11 cellular contexts compared by ENCODE assay signal in genomic region chr19:12603714-12604113, GRCh38. TPM values are rescaled to one million over a fixed set of nuclear protein-coding genes. Genes with fewer than 3 reads are reported as not detected.
A peak's percentile ranks its signal among the peaks of the same experiment; 100 is the strongest.
DNase-seq lines count a peak whose midpoint lies in the region; ATAC-seq and TF ChIP-seq lines count a peak whose summit lies in the region.
"Had no signal": no experiment of that assay in that cellular context is flagged by ENCODE, and none has a peak within 500 bp of the region (broad histone marks: within the 10 kb centered on the region; RNA-seq: fewer than 3 reads in every experiment).

No MANE protein-coding gene starts in this region.

- H3K9ac ChIP-seq in H9 (ENCODE audit: extremely low read depth, insufficient read length, low read length), result no peak overlapping the region

- H3K4me1 Mint-ChIP-seq in activated naive CD8-positive, alpha-beta T cell treated with anti-CD3 and anti-CD28 coated beads, Interleukin-2, amount 50 U/mL, for 24 hours, result peaks cover 27% of the 10 kb centered on the region
- H3K4me1 Mint-ChIP-seq in stimulated activated naive CD8-positive, alpha-beta T cell treated with anti-CD3 and anti-CD28 coated beads, Interleukin-15, Interleukin-2, amounts not matched to agents 100 ng/mL and 50 ng/mL, for 24 hours (ENCODE audit: low read depth), result peaks cover 21% of the 10 kb centered on the region
- no peaks in the 10 kb centered on the region for H3K4me1 Mint-ChIP-seq in H9

- no peak overlapping the region for H3K18ac ChIP-seq in H9 (ENCODE audit: insufficient read length, low read depth, low read length)

- no peak overlapping the region for H2BK5ac ChIP-seq in H9 (ENCODE audit: insufficient read length, low read length)

- peak; percentile 99 for ATAC-seq in activated naive CD8-positive, alpha-beta T cell treated with anti-CD3 and anti-CD28 coated beads, Interleukin-2, amount 50 U/mL, for 24 hours
- ATAC-seq: A549 had no signal

- H2AK5ac ChIP-seq in H9 (ENCODE audit: insufficient read length, low read length), result no peak overlapping the region

- no peaks in the 10 kb centered on the region for H3K79me2 ChIP-seq in H9 (ENCODE audit: insufficient read depth, low read length)

- H3K9me3 Mint-ChIP-seq in activated naive CD8-positive, alpha-beta T cell treated with anti-CD3 and anti-CD28 coated beads, Interleukin-2, amount 50 U/mL, for 24 hours, result no peaks in the 10 kb centered on the region
- no peaks in the 10 kb centered on the region for H3K9me3 Mint-ChIP-seq in stimulated activated naive CD8-positive, alpha-beta T cell treated with anti-CD3 and anti-CD28 coated beads, Interleukin-15, Interleukin-2, amounts not matched to agents 100 ng/mL and 50 ng/mL, for 24 hours
- no peaks in the 10 kb centered on the region for H3K9me3 Mint-ChIP-seq in H9

- H2BK15ac ChIP-seq in H9 (ENCODE audit: low read depth, low read length), result no peak overlapping the region

- no peak overlapping the region for H4K91ac ChIP-seq in H9 (ENCODE audit: insufficient read length, low read depth, low read length)

- no peak for TF ChIP-seq CTCF in H9 (conservative IDR thresholded peaks at IDR 0.05)

- no peak overlapping the region for H3K4ac ChIP-seq in H9 (ENCODE audit: low read depth, low read length)

- H3K23me2 ChIP-seq in H9 (ENCODE audit: insufficient read length, low read depth, low read length, poor library complexity, severe bottlenecking), result no peaks in the 10 kb centered on the region

- no peak overlapping the region for H3K14ac ChIP-seq in H9 (ENCODE audit: insufficient read depth, low read length)

- no peak overlapping the region for H3K4me3 Mint-ChIP-seq in activated naive CD8-positive, alpha-beta T cell treated with anti-CD3 and anti-CD28 coated beads, Interleukin-2, amount 50 U/mL, for 24 hours
- H3K4me3 Mint-ChIP-seq in stimulated activated naive CD8-positive, alpha-beta T cell treated with anti-CD3 and anti-CD28 coated beads, Interleukin-15, Interleukin-2, amounts not matched to agents 100 ng/mL and 50 ng/mL, for 24 hours, result no peak overlapping the region
- H3K4me3 Mint-ChIP-seq in H9, result no peak overlapping the region

- H3K4me1 ChIP-seq in H9 (ENCODE audit: insufficient read depth, low read length), result no peaks in the 10 kb centered on the region
- H3K4me1 ChIP-seq: A549, SJSA1 had no signal

- H4K20me1 ChIP-seq in H9 (ENCODE audit: control insufficient read depth, insufficient read depth, insufficient read length), result no peaks in the 10 kb centered on the region

- H4K8ac ChIP-seq in H9 (replicated peaks; ENCODE audit: insufficient read length, low read depth, low read length), result no peak overlapping the region

- no CpG with 5 or more reads among the region's 1 CpG for WGBS in H9 (ENCODE audit: extremely low coverage, insufficient read length, low lambda C conversion rate)

- no peaks in the 10 kb centered on the region for H3K9me3 ChIP-seq in H9 (ENCODE audit: control insufficient read depth, low read depth, low read length)
- H3K9me3 ChIP-seq: SJSA1 had no signal

- DNase-seq in activated CD4-positive, alpha-beta T cell treated with anti-CD3 and anti-CD28 coated beads for 24 hours (ENCODE audit: low read depth in 2 of 2), result peak; percentile 23 to 34
- no peak for DNase-seq in activated CD4-positive, alpha-beta T cell treated with anti-CD3 and anti-CD28 coated beads for 1 hour
- peak; percentile 33 for DNase-seq in RPMI7951 (ENCODE audit: low read depth)
- DNase-seq in activated naive CD8-positive, alpha-beta T cell treated with anti-CD3 and anti-CD28 coated beads, Interleukin-2, amount 50 U/mL, for 24 hours, result peak; percentile 63
- DNase-seq in NCI-H524 treated with DMSO at 0.1 percent for 48 hours (lab: John Stamatoyannopoulos, UW), result no peak
- DNase-seq in NCI-H345 treated with DMSO at 0.1 percent for 48 hours (lab: John Stamatoyannopoulos, UW; ENCODE audit: unreplicated experiment), result no peak
- no peak for DNase-seq in H9
- DNase-seq: islet precursor cell had no signal

- peaks cover 2% of the 10 kb centered on the region for H3K79me1 ChIP-seq in H9 (ENCODE audit: insufficient read depth, low read depth, low read length, poor library complexity, severe bottlenecking)

- H2AFZ ChIP-seq in H9 (ENCODE audit: low read length), result no peak overlapping the region

- H3K27me3 Mint-ChIP-seq in activated naive CD8-positive, alpha-beta T cell treated with anti-CD3 and anti-CD28 coated beads, Interleukin-2, amount 50 U/mL, for 24 hours, result no peaks in the 10 kb centered on the region
- no peaks in the 10 kb centered on the region for H3K27me3 Mint-ChIP-seq in stimulated activated naive CD8-positive, alpha-beta T cell treated with anti-CD3 and anti-CD28 coated beads, Interleukin-15, Interleukin-2, amounts not matched to agents 100 ng/mL and 50 ng/mL, for 24 hours
- no peaks in the 10 kb centered on the region for H3K27me3 Mint-ChIP-seq in H9 (ENCODE audit: low read depth)

- H3T11ph ChIP-seq in H9 (ENCODE audit: low read length), result no peak overlapping the region

- peaks cover 9% of the 10 kb centered on the region for H3K36me3 Mint-ChIP-seq in activated naive CD8-positive, alpha-beta T cell treated with anti-CD3 and anti-CD28 coated beads, Interleukin-2, amount 50 U/mL, for 24 hours (ENCODE audit: low read depth)
- H3K36me3 Mint-ChIP-seq in stimulated activated naive CD8-positive, alpha-beta T cell treated with anti-CD3 and anti-CD28 coated beads, Interleukin-15, Interleukin-2, amounts not matched to agents 100 ng/mL and 50 ng/mL, for 24 hours (ENCODE audit: low read depth), result peaks cover 5% of the 10 kb centered on the region
- H3K36me3 Mint-ChIP-seq in H9 (ENCODE audit: insufficient read depth in 1 of 3, low read depth in 3 of 3), result peaks cover 9 to 19% (median 9%) of the 10 kb centered on the region in 3 experiments

- no peak overlapping the region for H2BK120ac ChIP-seq in H9 (ENCODE audit: low read depth, low read length, poor library complexity, severe bottlenecking)

- no peak overlapping the region for H3K23ac ChIP-seq in H9 (ENCODE audit: insufficient read length, low read depth, low read length)

- H2BK20ac ChIP-seq in H9 (ENCODE audit: low read depth, low read length, poor library complexity, severe bottlenecking), result no peak overlapping the region

- no peak overlapping the region for H3K4me2 ChIP-seq in H9 (ENCODE audit: insufficient read depth, insufficient read length, low read length)
- H3K4me2 ChIP-seq: A549 had no signal

- no peak overlapping the region for H3K56ac ChIP-seq in H9 (ENCODE audit: insufficient read length, low read depth, low read length)

- H3K27ac Mint-ChIP-seq in activated naive CD8-positive, alpha-beta T cell treated with anti-CD3 and anti-CD28 coated beads, Interleukin-2, amount 50 U/mL, for 24 hours, result peak overlapping the region; percentile 67
- H3K27ac Mint-ChIP-seq in stimulated activated naive CD8-positive, alpha-beta T cell treated with anti-CD3 and anti-CD28 coated beads, Interleukin-15, Interleukin-2, amounts not matched to agents 100 ng/mL and 50 ng/mL, for 24 hours, result peak overlapping the region; percentile 67
- H3K27ac Mint-ChIP-seq in H9, result no peak overlapping the region

- no peaks in the 10 kb centered on the region for H3K27me3 ChIP-seq in H9 (ENCODE audit: insufficient read depth, low read length)
- H3K27me3 ChIP-seq: SJSA1 had no signal

- no peak overlapping the region for H4K5ac ChIP-seq in H9 (ENCODE audit: insufficient read length, low read depth, low read length)

- no peak overlapping the region for H3K27ac ChIP-seq in H9 (ENCODE audit: insufficient read length, low read depth, low read length)
- H3K27ac ChIP-seq: A549, SJSA1 had no signal

- H2BK12ac ChIP-seq in H9 (ENCODE audit: insufficient read length, low read depth, low read length), result no peak overlapping the region

RNA-seq across cellular contexts. Expression of gene ZNF490, which starts 6.9 kb away (rescaled TPM):
- 4.7 and 4.9 TPM in 2 replicates for total RNA-seq in RPMI7951 (2014; rRNA removed; shearing (Covaris generic))
- 9.7 and 10.1 TPM in 2 replicates for total RNA-seq in H9 (2021)

RNA-seq across cellular contexts. Expression of gene ZNF791, which starts 7.0 kb away (rescaled TPM):
- 9.6 and 10.8 TPM in 2 replicates for total RNA-seq in RPMI7951 (2014; rRNA removed; shearing (Covaris generic))
- total RNA-seq in H9 (2021), result 20.2 and 22.8 TPM in 2 replicates

RNA-seq across cellular contexts. Expression of gene ZNF564, which starts 52.4 kb away (rescaled TPM):
- 2.5 and 3.3 TPM in 2 replicates for total RNA-seq in RPMI7951 (2014; rRNA removed; shearing (Covaris generic))
- total RNA-seq in H9 (2021), result 9.4 and 11.3 TPM in 2 replicates

Comparison
In these comparisons a context has a peak if more than half of its experiments do, and no peak if none do; other contexts are left out.
1. DNase-seq: peak in activated CD4-positive, alpha-beta T cell treated with anti-CD3 and anti-CD28 coated beads for 24 hours (2 of 2), RPMI7951 (single experiment) and activated naive CD8-positive, alpha-beta T cell treated with anti-CD3 and anti-CD28 coated beads, Interleukin-2, amount 50 U/mL, for 24 hours (single experiment); none in activated CD4-positive, alpha-beta T cell treated with anti-CD3 and anti-CD28 coated beads for 1 hour (single experiment), NCI-H524 treated with DMSO at 0.1 percent for 48 hours (single experiment), NCI-H345 treated with DMSO at 0.1 percent for 48 hours (single experiment) and H9 (single experiment).
2. H3K27ac Mint-ChIP-seq: peak in activated naive CD8-positive, alpha-beta T cell treated with anti-CD3 and anti-CD28 coated beads, Interleukin-2, amount 50 U/mL, for 24 hours (single experiment) and stimulated activated naive CD8-positive, alpha-beta T cell treated with anti-CD3 and anti-CD28 coated beads, Interleukin-15, Interleukin-2, amounts not matched to agents 100 ng/mL and 50 ng/mL, for 24 hours (single experiment); none in H9 (0 of 3).